ENCODE assay signal across 1 cellular context in genomic region chr10:110992011-110992800, GRCh38.
TF ChIP-seq lines count a peak whose summit lies in the region.

No MANE protein-coding gene starts in this region.

TF ChIP-seq in IMR-90, 13 proteins besides CTCF, POLR2A, EP300 and RAD21 (continued from another document):
- TF ChIP-seq ELK1 (IDR thresholded peaks at IDR 0.05; ENCODE audit: borderline replicate concordance, low read depth, low read length) (no peak), RCOR1 (IDR thresholded peaks at IDR 0.05; ENCODE audit: insufficient replicate concordance, low read length) (no peak), MXI1 (IDR thresholded peaks at IDR 0.05; ENCODE audit: borderline replicate concordance, low read depth, low read length) (no peak)
TF ChIP-seq in IMR-90: peak in this region for 0.
